In the genomic region with DNA sequence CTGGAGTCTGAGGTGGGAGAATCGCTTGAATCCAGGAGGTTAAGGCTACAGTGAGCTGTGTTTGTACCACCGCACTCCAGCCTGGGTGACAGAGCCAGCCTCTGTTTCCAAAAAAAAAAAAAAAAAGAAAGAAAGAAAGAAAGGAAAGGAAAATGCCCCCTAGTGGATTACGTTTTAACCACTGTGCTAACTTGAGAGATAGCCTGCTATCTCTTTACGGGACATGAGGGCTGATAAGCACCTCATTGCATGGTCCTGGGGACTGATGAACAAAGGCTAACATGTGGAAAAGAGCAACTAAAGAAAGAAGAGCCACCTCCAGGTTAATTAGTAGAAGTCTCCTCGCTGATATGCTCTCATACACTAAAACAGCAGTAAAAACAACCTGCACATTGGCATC, we compare ENCODE assay signal across 1 cellular context. TPM values are rescaled to one million over a fixed set of nuclear protein-coding genes. Genes with fewer than 3 reads are reported as not detected.
"Had no signal": no experiment of that assay in that cellular context is flagged by ENCODE, and none has a peak within 500 bp of the region (broad histone marks: within the 10 kb centered on the region; RNA-seq: fewer than 3 reads in every experiment).

No MANE protein-coding gene starts in this region.

RNA-seq across cellular contexts. Expression of a gene that starts 4.2 kb away (rescaled TPM):
- total RNA-seq: ascending aorta had no signal
